Comparison of ENCODE assay signal across 8 cellular contexts in genomic region chr6:3518356-3518841, GRCh38.
A peak's percentile ranks its signal among the peaks of the same experiment; 100 is the strongest.
DNase-seq lines count a peak whose midpoint lies in the region; ATAC-seq, FAIRE-seq and TF ChIP-seq lines count a peak whose summit lies in the region.

No MANE protein-coding gene starts in this region.

- peak overlapping the region; percentile 38 for H2AFZ ChIP-seq in HepG2 (ENCODE audit: low read length)

- H3K27ac ChIP-seq in HepG2 (ENCODE audit: extremely low read length, insufficient read depth, low read length): no peak overlapping the region
- H3K27ac ChIP-seq in right lobe of liver: no peak overlapping the region

- TF ChIP-seq CTCF in HepG2 (CRISPR knock-in tag; IDR thresholded peaks at IDR 0.05) (no peak), right lobe of liver (IDR thresholded peaks at IDR 0.05) (no peak), astrocyte of the spinal cord (IDR thresholded peaks at IDR 0.05; ENCODE audit: low read depth, low read length) (no peak)

- H3K9me3 ChIP-seq in HepG2 (ENCODE audit: low read length) (no peaks in the 10 kb centered on the region), right lobe of liver (no peaks in the 10 kb centered on the region)

- DNase-seq in HepG2 (ENCODE audit: low spot score): peak; percentile 44
- DNase-seq in right lobe of liver: no peak
- DNase-seq in astrocyte of the spinal cord (ENCODE audit: low read depth, low spot score): peak; percentile 69
- peak; percentile 48 for DNase-seq in kidney tubule cell (ENCODE audit: low spot score)
- no peak for DNase-seq in activated naive CD4-positive, alpha-beta T cell treated with anti-CD3 and anti-CD28 coated beads, Interleukin-2, amount 50 U/mL, for 16 hours
- no peak for DNase-seq in NCI-H128 (lab: John Stamatoyannopoulos, UW; ENCODE audit: unreplicated experiment)

- H3K27me3 ChIP-seq in HepG2 (ENCODE audit: control insufficient read depth in 1 of 2, insufficient read depth in 2 of 2, low read length in 2 of 2): peaks cover 2 to 47% of the 10 kb centered on the region in 2 experiments; a peak in 3 of 5 replicates
- no peaks in the 10 kb centered on the region for H3K27me3 ChIP-seq in right lobe of liver

- H3K4me3 ChIP-seq in HepG2 (replicated peaks in 1 of 3; ENCODE audit: insufficient read depth in 1 of 3, low read depth in 2 of 3, low read length in 3 of 3): peak overlapping the region in 1 of 3 experiments; percentile 31; a peak in 2 of 6 replicates
- H3K4me3 ChIP-seq in right lobe of liver: no peak overlapping the region
- no peak overlapping the region for H3K4me3 ChIP-seq in astrocyte of the spinal cord (ENCODE audit: low read depth, low read length)

- no peaks in the 10 kb centered on the region for H3K79me2 ChIP-seq in HepG2 (ENCODE audit: insufficient read depth, low read length)

- no peak for TF ChIP-seq RAD21 in HepG2 (CRISPR knock-in tag; IDR thresholded peaks at IDR 0.05)

- TF ChIP-seq POLR2A in HepG2 (IDR thresholded peaks at IDR 0.05; ENCODE audit: insufficient read depth in 1 of 2, low read depth in 2 of 2, low read length in 2 of 2) (no peak), right lobe of liver (IDR thresholded peaks at IDR 0.05) (no peak)

- ATAC-seq in HepG2: peak; percentile 88
- no peak for ATAC-seq in right lobe of liver
- no peak for ATAC-seq in GM21447 (IDR thresholded peaks at IDR 0.05; ENCODE audit: unreplicated experiment)
- ATAC-seq in HG03139 (IDR thresholded peaks at IDR 0.05; ENCODE audit: unreplicated experiment): no peak

- TF ChIP-seq EP300 in HepG2 (IDR thresholded peaks at IDR 0.05; ENCODE audit: low read depth in 2 of 2, low read length in 2 of 2) (no peak), HepG2 (CRISPR knock-in tag; IDR thresholded peaks at IDR 0.05; ENCODE audit: borderline replicate concordance) (no peak)

- WGBS in HepG2 (ENCODE audit: low lambda C conversion rate): 6% methylated on average over 11 of the region's 12 CpGs
- WGBS in right lobe of liver (ENCODE audit: insufficient coverage, low coverage, low lambda C conversion rate, missing lambda C conversion rate): 53% methylated on average over 5 of the region's 12 CpGs

- FAIRE-seq in HepG2 (lab: Jason Lieb, UNC): peak; percentile 53

- in situ Hi-C loops in HepG2 (cut with HindIII; ENCODE audit: extremely low pct_ligation_motif_present, low pct_unique_long_range_greater_than_20kb): loop anchor here (10.0 kb wide), 1 partner anchor 244 kb away; no protein-coding TSS in a partner anchor
- in situ Hi-C loops in astrocyte of the spinal cord (cut with HindIII; ENCODE audit: low sequenced_read_pairs): no loop called here

- no peak overlapping the region for H3K9ac ChIP-seq in HepG2 (ENCODE audit: insufficient read depth, low read depth, low read length)

- BruUV-seq in HepG2 (replicated peaks; lab: Mats Ljungman, UMichigan): no TSS peak

- CTCF ChIA-PET in HepG2 (lab: Yijun Ruan, JAX; ENCODE audit: low intra/inter-chr PET ratio, low total read pairs): no interaction called here

- POLR2A ChIA-PET in HepG2 (lab: Yijun Ruan, JAX): no interaction called here

- no peaks in the 10 kb centered on the region for H4K20me1 ChIP-seq in HepG2 (ENCODE audit: insufficient read depth, low read length)

- H3K4me1 ChIP-seq in HepG2 (ENCODE audit: insufficient read depth, low read length): peaks cover 19% of the 10 kb centered on the region
- no peaks in the 10 kb centered on the region for H3K4me1 ChIP-seq in right lobe of liver

- H3K36me3 ChIP-seq in HepG2 (replicated peaks in 1 of 2; ENCODE audit: control insufficient read depth in 1 of 2, insufficient read depth in 2 of 2, low read length in 2 of 2) (no peaks in the 10 kb centered on the region), right lobe of liver (no peaks in the 10 kb centered on the region)

- intact Hi-C loops in HepG2 (cut with micrococcal nuclease; ENCODE audit: unreplicated experiment) (no loop called here), right lobe of liver (cut with DNase I) (no loop called here)

- peak overlapping the region; percentile 68 for H3K4me2 ChIP-seq in HepG2 (ENCODE audit: low read depth, low read length)

TF ChIP-seq in HepG2, 621 proteins besides CTCF, POLR2A, EP300 and RAD21 (continues in another document):
- TF ChIP-seq ZHX2 (IDR thresholded peaks at IDR 0.05; ENCODE audit: low read depth) (no peak), ZHX2 (CRISPR knock-in tag; IDR thresholded peaks at IDR 0.05; ENCODE audit: borderline replicate concordance) (no peak), ATRX (CRISPR knock-in tag; IDR thresholded peaks at IDR 0.05; ENCODE audit: borderline replicate concordance) (no peak), ZBTB7A (CRISPR knock-in tag; IDR thresholded peaks at IDR 0.05) (no peak), RXRA (CRISPR knock-in tag; IDR thresholded peaks at IDR 0.05) (0 out of 2 replicates have a peak, but pooled peaks have one; percentile 26), FOSL2 (CRISPR knock-in tag; IDR thresholded peaks at IDR 0.05) (peak; percentile 89), ZMAT3 (CRISPR knock-in tag; conservative IDR thresholded peaks at IDR 0.05) (no peak), KDM2A (CRISPR knock-in tag; IDR thresholded peaks at IDR 0.05; ENCODE audit: borderline replicate concordance, low read depth) (peak; percentile 48; the same call in 1 of the 2 replicates), YEATS2 (CRISPR knock-in tag; IDR thresholded peaks at IDR 0.05; ENCODE audit: borderline replicate concordance) (peak; percentile 24; the same call in 1 of the 2 replicates), RNF219 (CRISPR knock-in tag; IDR thresholded peaks at IDR 0.05) (no peak), ATF7 (IDR thresholded peaks at IDR 0.05) (no peak), ATF7 (CRISPR knock-in tag; IDR thresholded peaks at IDR 0.05) (no peak), MAZ (IDR thresholded peaks at IDR 0.05; ENCODE audit: borderline replicate concordance, low read depth, low read length) (no peak), MAZ (CRISPR knock-in tag; IDR thresholded peaks at IDR 0.05; ENCODE audit: low read depth) (no peak), MTA1 (CRISPR knock-in tag; IDR thresholded peaks at IDR 0.05; ENCODE audit: borderline replicate concordance) (no peak)

Comparison
In these comparisons a context has a peak if more than half of its experiments do, and no peak if none do; other contexts are left out.
1. DNase-seq: peak in HepG2 (single experiment), astrocyte of the spinal cord (single experiment) and kidney tubule cell (single experiment); none in right lobe of liver (0 of 3), activated naive CD4-positive, alpha-beta T cell treated with anti-CD3 and anti-CD28 coated beads, Interleukin-2, amount 50 U/mL, for 16 hours (single experiment) and NCI-H128 (single experiment).